Comparison of ENCODE assay signal across 24 cellular contexts in genomic region chrX:109936114-109936513, GRCh38.
A peak's percentile ranks its signal among the peaks of the same experiment; 100 is the strongest.
DNase-seq lines count a peak whose midpoint lies in the region; ATAC-seq and TF ChIP-seq lines count a peak whose summit lies in the region.
"Had no signal": no experiment of that assay in that cellular context is flagged by ENCODE, and none has a peak within 500 bp of the region (broad histone marks: within the 10 kb centered on the region; RNA-seq: fewer than 3 reads in every experiment).

No MANE protein-coding gene starts in this region.

- TF ChIP-seq CTCF in AG09309 (IDR thresholded peaks at IDR 0.05; ENCODE audit: control insufficient read depth, insufficient read depth, low read depth, low read length, missing control alignments) (no peak), epithelial cell of esophagus (IDR thresholded peaks at IDR 0.05; ENCODE audit: insufficient read depth, low read depth, low read length, missing control alignments) (no peak)

- H3K4me3 Mint-ChIP-seq in activated T-helper 1 cell treated with anti-CD3 and anti-CD28 coated beads, Interleukin-12 subunit alpha, Interleukin-12 subunit beta, Interleukin-2, Interleukin-4 antibody, amounts not matched to agents 30 ng/mL and 10 ng/mL and 1 ng/mL, durations not matched to agents 14 hours and 24 hours and 36 hours: no peak overlapping the region
- H3K4me3 Mint-ChIP-seq: activated CD4-positive, alpha-beta memory T cell treated with anti-CD3 and anti-CD28 coated beads, Interleukin-2, amount 10 ng/mL, durations not matched to agents 7 days and 5 days; activated naive CD8-positive, alpha-beta T cell; type B pancreatic cell had no signal

- H3K9me3 Mint-ChIP-seq in activated T-helper 1 cell treated with anti-CD3 and anti-CD28 coated beads, Interleukin-12 subunit alpha, Interleukin-12 subunit beta, Interleukin-2, Interleukin-4 antibody, amounts not matched to agents 30 ng/mL and 10 ng/mL and 1 ng/mL, durations not matched to agents 14 hours and 24 hours and 36 hours: no peaks in the 10 kb centered on the region
- H3K9me3 Mint-ChIP-seq: activated T-helper 2 cell treated with anti-CD3 and anti-CD28 coated beads, Interferon-gamma antibody, Interleukin-2, Interleukin-4, amounts not matched to agents 10 μg/mL and 5 μg/mL and 100 μg/mL, durations not matched to agents 14 hours and 24 hours and 36 hours had no signal

- ATAC-seq in GM21447 (IDR thresholded peaks at IDR 0.05; ENCODE audit: unreplicated experiment): no peak
- ATAC-seq: gastroesophageal sphincter had no signal

- intact Hi-C loops in activated T-helper 1 cell treated with anti-CD3 and anti-CD28 coated beads, Interleukin-12 subunit alpha, Interleukin-12 subunit beta, Interleukin-2, Interleukin-4 antibody, amounts not matched to agents 30 ng/mL and 10 ng/mL and 1 ng/mL, durations not matched to agents 14 hours and 24 hours and 36 hours (cut with micrococcal nuclease): no loop called here

- H3K4me3 ChIP-seq in AG09309 (ENCODE audit: control insufficient read depth, low read depth, low read length) (no peak overlapping the region), epithelial cell of esophagus (ENCODE audit: low read length) (no peak overlapping the region)
- H3K4me3 ChIP-seq: gastroesophageal sphincter, psoas muscle, SK-N-MC, spleen had no signal

- H3K27ac Mint-ChIP-seq in activated T-helper 1 cell treated with anti-CD3 and anti-CD28 coated beads, Interleukin-12 subunit alpha, Interleukin-12 subunit beta, Interleukin-2, Interleukin-4 antibody, amounts not matched to agents 30 ng/mL and 10 ng/mL and 1 ng/mL, durations not matched to agents 14 hours and 24 hours and 36 hours: no peak overlapping the region
- H3K27ac Mint-ChIP-seq: activated CD4-positive, alpha-beta memory T cell treated with anti-CD3 and anti-CD28 coated beads, Interleukin-2, amount 10 ng/mL, durations not matched to agents 7 days and 5 days; activated naive CD8-positive, alpha-beta T cell; activated T-helper 2 cell treated with anti-CD3 and anti-CD28 coated beads, Interferon-gamma antibody, Interleukin-2, Interleukin-4, amounts not matched to agents 10 μg/mL and 5 μg/mL and 100 μg/mL, durations not matched to agents 14 hours and 24 hours and 36 hours; type B pancreatic cell had no signal

- H3K4me1 Mint-ChIP-seq in activated T-helper 1 cell treated with anti-CD3 and anti-CD28 coated beads, Interleukin-12 subunit alpha, Interleukin-12 subunit beta, Interleukin-2, Interleukin-4 antibody, amounts not matched to agents 30 ng/mL and 10 ng/mL and 1 ng/mL, durations not matched to agents 14 hours and 24 hours and 36 hours (ENCODE audit: low read depth): no peaks in the 10 kb centered on the region
- H3K4me1 Mint-ChIP-seq: activated CD4-positive, alpha-beta memory T cell treated with anti-CD3 and anti-CD28 coated beads, Interleukin-2, amount 10 ng/mL, durations not matched to agents 7 days and 5 days had no signal

- no peaks in the 10 kb centered on the region for H3K36me3 Mint-ChIP-seq in activated T-helper 1 cell treated with anti-CD3 and anti-CD28 coated beads, Interleukin-12 subunit alpha, Interleukin-12 subunit beta, Interleukin-2, Interleukin-4 antibody, amounts not matched to agents 30 ng/mL and 10 ng/mL and 1 ng/mL, durations not matched to agents 14 hours and 24 hours and 36 hours (ENCODE audit: low read depth)
- H3K36me3 Mint-ChIP-seq: activated naive CD8-positive, alpha-beta T cell; type B pancreatic cell had no signal

- peak; percentile 16 for DNase-seq in AG09309 (ENCODE audit: low read depth)
- DNase-seq in LHCN-M2 (ENCODE audit: low read depth): peak; percentile 49
- peak; percentile 63 for DNase-seq in epithelial cell of esophagus (ENCODE audit: low read depth)
- peak; percentile 5 for DNase-seq in pulmonary artery endothelial cell (ENCODE audit: low read depth, low spot score)
- DNase-seq in medulla oblongata (ENCODE audit: extremely low spot score): no peak
- no peak for DNase-seq in activated T-helper 1 cell treated with anti-CD3 and anti-CD28 coated beads, Interleukin-12 subunit alpha, Interleukin-12 subunit beta, Interleukin-2, Interleukin-4 antibody, amounts not matched to agents 30 ng/mL and 10 ng/mL and 1 ng/mL, durations not matched to agents 14 hours and 24 hours and 36 hours (ENCODE audit: low spot score)
- DNase-seq in Kasumi-1 (lab: John Stamatoyannopoulos, UW): no peak
- DNase-seq: activated CD4-positive, alpha-beta memory T cell treated with anti-CD3 and anti-CD28 coated beads, Interleukin-2, amount 10 ng/mL, durations not matched to agents 7 days and 5 days; activated CD4-positive, CD25-positive, alpha-beta regulatory T cell treated with anti-CD3 and anti-CD28 coated beads, Interleukin-2, amount 50 U/mL, for 72 hours; Calu3; DMS79 treated with DMSO at 0.1 percent for 48 hours; hippocampal formation; mesendoderm; MV-4-11; NCI-H446; NCI-H774; psoas muscle; spleen had no signal

- H3K27me3 Mint-ChIP-seq in activated T-helper 1 cell treated with anti-CD3 and anti-CD28 coated beads, Interleukin-12 subunit alpha, Interleukin-12 subunit beta, Interleukin-2, Interleukin-4 antibody, amounts not matched to agents 30 ng/mL and 10 ng/mL and 1 ng/mL, durations not matched to agents 14 hours and 24 hours and 36 hours (ENCODE audit: insufficient read depth): no peaks in the 10 kb centered on the region
- H3K27me3 Mint-ChIP-seq: activated naive CD8-positive, alpha-beta T cell had no signal

Comparison
In these comparisons a context has a peak if more than half of its experiments do, and no peak if none do; other contexts are left out.
1. DNase-seq: peak in AG09309 (single experiment), LHCN-M2 (single experiment), epithelial cell of esophagus (single experiment) and pulmonary artery endothelial cell (single experiment); none in medulla oblongata (single experiment), activated T-helper 1 cell treated with anti-CD3 and anti-CD28 coated beads, Interleukin-12 subunit alpha, Interleukin-12 subunit beta, Interleukin-2, Interleukin-4 antibody, amounts not matched to agents 30 ng/mL and 10 ng/mL and 1 ng/mL, durations not matched to agents 14 hours and 24 hours and 36 hours (single experiment) and Kasumi-1 (0 of 2).